Comparison of ENCODE assay signal across 33 cellular contexts in the genomic region with DNA sequence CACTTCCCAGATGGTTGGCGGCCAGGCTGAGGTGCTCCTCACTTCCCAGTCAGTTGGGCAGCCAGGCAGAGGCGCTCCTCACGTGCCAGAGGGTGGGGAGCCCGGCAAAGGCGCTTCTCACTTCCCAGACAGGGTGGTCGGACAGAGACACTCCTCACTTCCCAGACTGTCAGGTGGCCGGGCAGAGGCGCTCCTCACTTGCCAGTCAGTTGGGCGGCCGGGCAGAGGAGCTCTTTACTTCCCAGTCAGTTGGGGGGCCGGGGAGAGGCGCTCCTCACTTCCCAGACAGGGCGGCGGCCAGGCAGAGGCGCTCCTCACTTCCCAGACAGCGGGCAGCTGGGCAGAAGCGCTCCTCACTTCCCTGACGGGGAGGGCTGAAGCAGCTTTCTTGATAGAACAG.
"Had no signal": no experiment of that assay in that cellular context is flagged by ENCODE, and none has a peak within 500 bp of the region (broad histone marks: within the 10 kb centered on the region; RNA-seq: fewer than 3 reads in every experiment).

No MANE protein-coding gene starts in this region.

- H3K27ac ChIP-seq: adrenal gland, ascending aorta, cardiac muscle cell, VCaP had no signal

- H3K36me3 ChIP-seq: adrenal gland, ascending aorta, cardiac muscle cell had no signal

- H3K9me3 ChIP-seq: adrenal gland, ascending aorta had no signal

- ATAC-seq: activated CD8-positive, alpha-beta T cell treated with anti-CD3 and anti-CD28 coated beads for 36 hours; activated naive CD4-positive, alpha-beta T cell treated with anti-CD3 and anti-CD28 coated beads, Interleukin-2, amount 50 U/mL, for 72 hours; activated T-cell treated with anti-CD3 and anti-CD28 coated beads, Interleukin-2, amount 50 U/mL, for 4 hours; activated T-cell treated with anti-CD3 and anti-CD28 coated beads, Interleukin-2, amount 50 U/mL, for 72 hours; activated T-helper 17 cell treated with anti-CD3 and anti-CD28 coated beads, Interleukin-2, amount 50 U/mL, for 72 hours had no signal

- DNase-seq: activated B cell treated with CpG ODN at 0.5 μM for 24 hours; activated CD4-positive, alpha-beta memory T cell treated with anti-CD3 and anti-CD28 coated beads for 36 hours; activated CD4-positive, alpha-beta T cell treated with anti-CD3 and anti-CD28 coated beads for 4 hours; activated CD4-positive, alpha-beta T cell treated with anti-CD3 and anti-CD28 coated beads, Interleukin-2, amount 10 ng/mL, durations not matched to agents 24 days and 14 days; activated CD4-positive, alpha-beta T cell treated with anti-CD3 and anti-CD28 coated beads, Interleukin-2, amount 50 U/mL, for 1 hour; activated CD4-positive, alpha-beta T cell treated with anti-CD3 and anti-CD28 coated beads, Interleukin-2, amount 50 U/mL, for 4 hours; activated CD4-positive, CD25-positive, alpha-beta regulatory T cell treated with anti-CD3 and anti-CD28 coated beads, Interleukin-2, amount 50 U/mL, for 72 hours; activated CD8-positive, alpha-beta memory T cell treated with anti-CD3 and anti-CD28 coated beads, Interleukin-2, amount 50 U/mL, for 4 hours; activated CD8-positive, alpha-beta T cell treated with anti-CD3 and anti-CD28 coated beads for 36 hours; activated effector memory CD4-positive, alpha-beta T cell treated with anti-CD3 and anti-CD28 coated beads, Interleukin-2, amount 50 U/mL, for 16 hours; activated gamma-delta T cell treated with Interleukin-2 at 50 U/mL for 16 hours; activated naive CD4-positive, alpha-beta T cell; activated naive CD4-positive, alpha-beta T cell treated with anti-CD3 and anti-CD28 coated beads for 36 hours; activated naive CD4-positive, alpha-beta T cell treated with anti-CD3 and anti-CD28 coated beads, Interleukin-2, amount 50 U/mL, for 16 hours; activated naive CD8-positive, alpha-beta T cell treated with anti-CD3 and anti-CD28 coated beads for 36 hours; activated T-cell treated with anti-CD3 and anti-CD28 coated beads for 4 hours; activated T-cell treated with anti-CD3 and anti-CD28 coated beads, Interleukin-2, amount 50 U/mL, for 1 hour; activated T-cell treated with anti-CD3 and anti-CD28 coated beads, Interleukin-2, amount 50 U/mL, for 4 hours; activated T-cell treated with anti-CD3 and anti-CD28 coated beads, Interleukin-2, amount 50 U/mL, for 72 hours; adrenal gland; amniotic stem cell; caudate nucleus; SW 1271; T-helper 1 cell; T-helper 2 cell; T-helper 9 cell had no signal

- H3K4me3 ChIP-seq: adrenal gland, ascending aorta, cardiac muscle cell had no signal

- H3K4me1 ChIP-seq: ascending aorta had no signal

- H3K27me3 ChIP-seq: adrenal gland, ascending aorta, cardiac muscle cell had no signal

- FAIRE-seq: bronchial epithelial cell, TTC549 had no signal
